Comparison of ENCODE assay signal across 10 cellular contexts in genomic region chr2:126975671-126976655, GRCh38.
"Had no signal": no experiment of that assay in that cellular context is flagged by ENCODE, and none has a peak within 500 bp of the region (broad histone marks: within the 10 kb centered on the region; RNA-seq: fewer than 3 reads in every experiment).

No MANE protein-coding gene starts in this region.

- H3K4me3 ChIP-seq: left ventricle myocardium inferior, pancreas, stomach, thoracic aorta had no signal

- H3K9me3 ChIP-seq: left ventricle myocardium inferior, pancreas, stomach, thoracic aorta had no signal

- FAIRE-seq: kidney, pancreas, small intestine had no signal

- H3K27ac ChIP-seq: left ventricle myocardium inferior, pancreas, stomach, thoracic aorta had no signal

- ATAC-seq: pancreas had no signal

- H3K4me1 ChIP-seq: pancreas had no signal

- H3K27me3 ChIP-seq: pancreas had no signal

- DNase-seq: activated T-cell treated with anti-CD3 and anti-CD28 coated beads, Interleukin-2, amount 50 U/mL, for 1 hour; amygdala; dermis blood vessel endothelial cell; head of caudate nucleus; kidney; left ventricle myocardium inferior; small intestine; stomach had no signal

- H3K36me3 ChIP-seq: left ventricle myocardium inferior, pancreas, stomach, thoracic aorta had no signal
